ENCODE assay signal across 23 cellular contexts in genomic region chr13:35016362-35017148, GRCh38.
DNase-seq lines count a peak whose midpoint lies in the region; ATAC-seq, FAIRE-seq and TF ChIP-seq lines count a peak whose summit lies in the region.
"Had no signal": no experiment of that assay in that cellular context is flagged by ENCODE, and none has a peak within 500 bp of the region (broad histone marks: within the 10 kb centered on the region; RNA-seq: fewer than 3 reads in every experiment).

No MANE protein-coding gene starts in this region.

- H3K4me3 ChIP-seq in endocrine pancreas (ENCODE audit: control insufficient read depth, insufficient read depth, low read length): peak overlapping the region; percentile 79
- H3K4me3 ChIP-seq in neural progenitor cell: peak overlapping the region; percentile 12
- H3K4me3 ChIP-seq: coronary artery, psoas muscle, suprapubic skin had no signal

- H3K36me3 Mint-ChIP-seq in neural progenitor cell: no peaks in the 10 kb centered on the region
- H3K36me3 Mint-ChIP-seq in activated T-helper 2 cell treated with anti-CD3 and anti-CD28 coated beads, Interferon-gamma antibody, Interleukin-2, Interleukin-4, amounts not matched to agents 10 μg/mL and 5 μg/mL and 100 μg/mL, durations not matched to agents 14 hours and 24 hours and 36 hours (ENCODE audit: low read depth): no peaks in the 10 kb centered on the region

- H3K79me2 ChIP-seq in neural progenitor cell (ENCODE audit: low read depth): peaks cover 92% of the 10 kb centered on the region

- intact Hi-C loops in activated T-helper 2 cell treated with anti-CD3 and anti-CD28 coated beads, Interferon-gamma antibody, Interleukin-2, Interleukin-4, amounts not matched to agents 10 μg/mL and 5 μg/mL and 100 μg/mL, durations not matched to agents 14 hours and 24 hours and 36 hours (cut with micrococcal nuclease): no loop called here

- H3F3A ChIP-seq in neural progenitor cell (ENCODE audit: low read depth): peaks cover 14% of the 10 kb centered on the region

- TF ChIP-seq CTCF in neural progenitor cell (IDR thresholded peaks at IDR 0.05): no peak

- H3K27ac Mint-ChIP-seq in neural progenitor cell: peak overlapping the region; percentile 89
- H3K27ac Mint-ChIP-seq in activated T-helper 2 cell treated with anti-CD3 and anti-CD28 coated beads, Interferon-gamma antibody, Interleukin-2, Interleukin-4, amounts not matched to agents 10 μg/mL and 5 μg/mL and 100 μg/mL, durations not matched to agents 14 hours and 24 hours and 36 hours: no peak overlapping the region
- H3K27ac Mint-ChIP-seq: activated CD8-positive, alpha-beta T cell treated with anti-CD3 and anti-CD28 coated beads for 36 hours; CD4-positive, alpha-beta T cell had no signal

- no peak overlapping the region for H2AFZ ChIP-seq in neural progenitor cell (replicated peaks)

- H3K9me3 Mint-ChIP-seq in neural progenitor cell: peaks cover 4% of the 10 kb centered on the region
- no peaks in the 10 kb centered on the region for H3K9me3 Mint-ChIP-seq in activated T-helper 2 cell treated with anti-CD3 and anti-CD28 coated beads, Interferon-gamma antibody, Interleukin-2, Interleukin-4, amounts not matched to agents 10 μg/mL and 5 μg/mL and 100 μg/mL, durations not matched to agents 14 hours and 24 hours and 36 hours

- H3K4me3 Mint-ChIP-seq in neural progenitor cell: peak overlapping the region; percentile 14
- H3K4me3 Mint-ChIP-seq in activated T-helper 2 cell treated with anti-CD3 and anti-CD28 coated beads, Interferon-gamma antibody, Interleukin-2, Interleukin-4, amounts not matched to agents 10 μg/mL and 5 μg/mL and 100 μg/mL, durations not matched to agents 14 hours and 24 hours and 36 hours (ENCODE audit: low read depth): no peak overlapping the region
- H3K4me3 Mint-ChIP-seq: activated CD8-positive, alpha-beta T cell treated with anti-CD3 and anti-CD28 coated beads for 36 hours; CD4-positive, alpha-beta T cell; nephron had no signal

- H3K9ac ChIP-seq in endocrine pancreas (ENCODE audit: control insufficient read depth, insufficient read depth, low read length): no peak overlapping the region
- no peak overlapping the region for H3K9ac ChIP-seq in neural progenitor cell

- no peaks in the 10 kb centered on the region for H3K27me3 ChIP-seq in endocrine pancreas (ENCODE audit: control insufficient read depth, insufficient read depth, low read length)
- no peaks in the 10 kb centered on the region for H3K27me3 ChIP-seq in neural progenitor cell
- H3K27me3 ChIP-seq: suprapubic skin had no signal

- H4K20me1 ChIP-seq in neural progenitor cell (ENCODE audit: low read depth): peaks cover 22% of the 10 kb centered on the region

- ATAC-seq in GM18520 (IDR thresholded peaks at IDR 0.05; ENCODE audit: unreplicated experiment) (no peak), GM19035 (IDR thresholded peaks at IDR 0.05; ENCODE audit: unreplicated experiment) (no peak)
- ATAC-seq: activated CD8-positive, alpha-beta T cell treated with anti-CD3 and anti-CD28 coated beads for 36 hours; left lobe of liver; psoas muscle had no signal

- H3K4me2 ChIP-seq in neural progenitor cell: peak overlapping the region; percentile 52

- peak overlapping the region; percentile 93 for H3K27ac ChIP-seq in neural progenitor cell
- H3K27ac ChIP-seq: coronary artery, psoas muscle, suprapubic skin had no signal

- no peaks in the 10 kb centered on the region for H3K9me3 ChIP-seq in endocrine pancreas (ENCODE audit: control insufficient read depth, low read length)
- H3K9me3 ChIP-seq in neural progenitor cell (ENCODE audit: low read depth): no peaks in the 10 kb centered on the region
- H3K9me3 ChIP-seq: psoas muscle, suprapubic skin had no signal

- H3K36me3 ChIP-seq in endocrine pancreas (ENCODE audit: control insufficient read depth, insufficient read depth, low read length) (no peaks in the 10 kb centered on the region), neural progenitor cell (no peaks in the 10 kb centered on the region)
- H3K36me3 ChIP-seq: suprapubic skin had no signal

- peak; percentile 77 for FAIRE-seq in G401.6 (lab: Jason Lieb, UNC)
- FAIRE-seq: endometrium, GM12892 had no signal

- DNase-seq in M059J (ENCODE audit: low read depth): peak; percentile 4
- DNase-seq in neural progenitor cell (ENCODE audit: low spot score): peak; percentile 7
- DNase-seq in activated T-helper 2 cell treated with anti-CD3 and anti-CD28 coated beads, Interferon-gamma antibody, Interleukin-2, Interleukin-4, amounts not matched to agents 10 μg/mL and 5 μg/mL and 100 μg/mL, durations not matched to agents 14 hours and 24 hours and 36 hours (ENCODE audit: low spot score): no peak
- DNase-seq: activated CD4-positive, CD25-positive, alpha-beta regulatory T cell treated with anti-CD3 and anti-CD28 coated beads, Interleukin-2, amount 50 U/mL, for 72 hours; activated CD8-positive, alpha-beta T cell treated with anti-CD3 and anti-CD28 coated beads for 36 hours; activated gamma-delta T cell treated with Interleukin-2 at 50 U/mL for 16 hours; CD4-positive, alpha-beta T cell; DMS53; MM.1S; NCI-H1417 treated with DMSO at 0.1 percent for 48 hours; NCI-H774; psoas muscle; Right ventricle myocardium superior had no signal

- peaks cover 18% of the 10 kb centered on the region for H3K4me1 Mint-ChIP-seq in neural progenitor cell
- no peaks in the 10 kb centered on the region for H3K4me1 Mint-ChIP-seq in activated T-helper 2 cell treated with anti-CD3 and anti-CD28 coated beads, Interferon-gamma antibody, Interleukin-2, Interleukin-4, amounts not matched to agents 10 μg/mL and 5 μg/mL and 100 μg/mL, durations not matched to agents 14 hours and 24 hours and 36 hours (ENCODE audit: low read depth)

- H3K27me3 Mint-ChIP-seq in neural progenitor cell (ENCODE audit: insufficient read depth, low read depth): no peaks in the 10 kb centered on the region
- no peaks in the 10 kb centered on the region for H3K27me3 Mint-ChIP-seq in activated T-helper 2 cell treated with anti-CD3 and anti-CD28 coated beads, Interferon-gamma antibody, Interleukin-2, Interleukin-4, amounts not matched to agents 10 μg/mL and 5 μg/mL and 100 μg/mL, durations not matched to agents 14 hours and 24 hours and 36 hours (ENCODE audit: low read depth)
- H3K27me3 Mint-ChIP-seq: activated CD8-positive, alpha-beta T cell treated with anti-CD3 and anti-CD28 coated beads for 36 hours; CD4-positive, alpha-beta T cell had no signal

- H3K4me1 ChIP-seq in endocrine pancreas (ENCODE audit: control insufficient read depth, insufficient read depth, low read length) (peaks cover 16% of the 10 kb centered on the region), neural progenitor cell (peaks cover 22% of the 10 kb centered on the region)
- H3K4me1 ChIP-seq: suprapubic skin had no signal
